In genomic region chr1:156053770-156054499, GRCh38 we compare ENCODE assay signal across 8 cellular contexts. TPM values are rescaled to one million over a fixed set of nuclear protein-coding genes. Genes with fewer than 3 reads are reported as not detected.
DNase-seq lines count a peak whose midpoint lies in the region; ATAC-seq lines count a peak whose summit lies in the region.

Gene UBQLN4 (minus strand): TSS chr1:156053798. CDS start chr1:156053701, 97 bp downstream.

- peak; percentile 43 for ATAC-seq in HG03135 (IDR thresholded peaks at IDR 0.05; ENCODE audit: unreplicated experiment)

- peak; percentile 83 for DNase-seq in NCI-H1436 (lab: John Stamatoyannopoulos, UW)
- no peak for DNase-seq in NCI-H1436 treated with DMSO at 0.1 percent for 48 hours (lab: John Stamatoyannopoulos, UW)
- peak; percentile 87 for DNase-seq in NCI-H460 (ENCODE audit: extremely low read depth, low read depth)
- peak; percentile 84 to 89 for DNase-seq in activated CD4-positive, alpha-beta T cell treated with anti-CD3 and anti-CD28 coated beads for 4 hours
- DNase-seq in left kidney (ENCODE audit: low read depth, low spot score), result peak; percentile 96
- DNase-seq in stimulated activated CD4-positive, alpha-beta T cell treated with anti-CD3 and anti-CD28 coated beads, Interleukin-2, amount 100 ng/mL, for 24 hours, result peak; percentile 84 to 87

- H3K27ac ChIP-seq in cingulate gyrus (ENCODE audit: low read depth, low read length), result peak within 1 kb of the TSS; percentile 85

RNA-seq across cellular contexts. Expression of gene UBQLN4, which starts in this region (rescaled TPM):
- 44.6 and 45.5 TPM in 2 replicates for total RNA-seq in NCI-H460 (2014; rRNA removed; shearing (Covaris generic))
- polyA plus RNA-seq in NCI-H460 (2014; cell fraction: nucleus; rRNA removed), result 53.2 and 61.7 TPM in 2 replicates
